Comparison of ENCODE assay signal across 23 cellular contexts in the genomic region with DNA sequence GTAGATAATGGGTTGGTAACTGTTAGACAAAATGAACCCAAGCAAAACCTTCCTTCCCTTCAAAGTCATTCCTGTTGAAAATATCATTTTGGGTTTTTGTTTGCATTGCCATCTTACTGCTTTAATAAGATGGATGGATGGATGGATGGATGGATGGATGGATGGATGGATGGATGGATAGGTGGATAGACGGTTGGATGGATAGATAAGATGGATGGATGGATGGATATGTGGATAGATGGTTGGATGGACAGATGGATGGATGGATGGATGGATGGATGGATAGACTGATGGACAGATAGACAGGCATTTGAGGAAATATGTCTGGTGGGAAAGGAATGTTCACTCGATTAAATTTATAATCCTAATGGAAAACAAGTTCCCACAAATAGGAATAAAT.
DNase-seq lines count a peak whose midpoint lies in the region; ATAC-seq and TF ChIP-seq lines count a peak whose summit lies in the region.
"Had no signal": no experiment of that assay in that cellular context is flagged by ENCODE, and none has a peak within 500 bp of the region (broad histone marks: within the 10 kb centered on the region; RNA-seq: fewer than 3 reads in every experiment).

No MANE protein-coding gene starts in this region.

- no peak overlapping the region for H3K18ac ChIP-seq in IMR-90 (ENCODE audit: low read depth, low read length)

- H3K27me3 Mint-ChIP-seq in dendritic cell treated with granulocyte-macrophage colony-stimulating factor and Interleukin-4, amounts not matched to agents 40 ng/mL and 50 ng/mL, for 4 days: peaks cover 4% of the 10 kb centered on the region
- peaks cover 3% of the 10 kb centered on the region for H3K27me3 Mint-ChIP-seq in activated CD4-positive, alpha-beta T cell treated with anti-CD3 and anti-CD28 coated beads, Interleukin-2, amount 10 ng/mL, durations not matched to agents 24 days and 14 days

- no peak overlapping the region for H4K8ac ChIP-seq in IMR-90 (ENCODE audit: low read depth in 2 of 2, low read length in 2 of 2)

- no peaks in the 10 kb centered on the region for H3K79me1 ChIP-seq in IMR-90 (ENCODE audit: low read depth in 1 of 2, low read length in 2 of 2)

- H4K20me1 ChIP-seq in IMR-90 (ENCODE audit: insufficient read depth, low read length): no peaks in the 10 kb centered on the region
- H4K20me1 ChIP-seq: BLaER1 had no signal

- ATAC-seq in IMR-90 (ENCODE audit: low read depth) (no peak), HG02642 (IDR thresholded peaks at IDR 0.05; ENCODE audit: poor library complexity, unreplicated experiment) (no peak)

- dilution Hi-C loops in IMR-90 (cut with HindIII; ENCODE audit: low sequenced_read_pairs, unreplicated experiment): no loop called here

- H3K9me1 ChIP-seq in IMR-90 (ENCODE audit: insufficient read depth, low read length): no peaks in the 10 kb centered on the region

- TF ChIP-seq POLR2A in IMR-90 (IDR thresholded peaks at IDR 0.05; ENCODE audit: low read depth, low read length): no peak

- POLR2A ChIA-PET in IMR-90 (lab: Charles Lee; ENCODE audit: unreplicated experiment): no interaction called here

- H3K23ac ChIP-seq in IMR-90 (ENCODE audit: low read depth, low read length): no peak overlapping the region

- H3K27me3 ChIP-seq in IMR-90 (ENCODE audit: control insufficient read depth, insufficient read depth, low read length): peaks cover 5% of the 10 kb centered on the region
- H3K27me3 ChIP-seq: BLaER1 had no signal

- WGBS in IMR-90 (ENCODE audit: extremely low coverage in 2 of 2, insufficient read length in 1 of 2), 2 experiments: 20% methylated on average over 1 of the region's 2 CpGs; no CpG with 5 or more reads in 1 of the 2 experiments

- H2BK15ac ChIP-seq in IMR-90 (ENCODE audit: low read depth, low read length): no peak overlapping the region

- H2BK5ac ChIP-seq in IMR-90 (ENCODE audit: low read depth, low read length, poor library complexity, severe bottlenecking): peak overlapping the region; percentile 44

- no TSS peak for BruUV-seq in IMR-90 (replicated peaks; lab: Mats Ljungman, UMichigan)

- DNase-seq in IMR-90: no peak
- no peak for DNase-seq in UCSD-AML1 (lab: John Stamatoyannopoulos, UW; ENCODE audit: unreplicated experiment)
- DNase-seq in activated CD4-positive, alpha-beta T cell treated with anti-CD3 and anti-CD28 coated beads, Interleukin-2, amount 50 U/mL, for 48 hours: no peak
- DNase-seq in activated CD4-positive, alpha-beta T cell treated with anti-CD3 and anti-CD28 coated beads, Interleukin-2, amount 10 ng/mL, durations not matched to agents 24 days and 14 days: no peak
- DNase-seq: 8988T; ACHN; BE2C; C1 segment of cervical spinal cord; CD4-positive, alpha-beta memory T cell; CD4-positive, CD25-positive, alpha-beta regulatory T cell; COR-L47; DMS 273 treated with DMSO at 0.1 percent for 48 hours; DMS153; DMS53; DMS79; EL; GDM1 had no signal

- in situ Hi-C loops in IMR-90 (cut with MboI; ENCODE audit: low sequenced_read_pairs): no loop called here

- H3K4me2 ChIP-seq in IMR-90 (ENCODE audit: low read depth, low read length): no peak overlapping the region
- H3K4me2 ChIP-seq: BLaER1 had no signal

- H2AK9ac ChIP-seq in IMR-90 (replicated peaks; ENCODE audit: low read depth, low read length, poor library complexity): no peak overlapping the region

- no peaks in the 10 kb centered on the region for H3K9me3 ChIP-seq in IMR-90 (ENCODE audit: control insufficient read depth, insufficient read depth, low read length)
- H3K9me3 ChIP-seq: BE2C, BLaER1 had no signal

- no peak overlapping the region for H2BK120ac ChIP-seq in IMR-90 (ENCODE audit: low read depth, low read length)

- H3K27ac Mint-ChIP-seq in dendritic cell treated with granulocyte-macrophage colony-stimulating factor and Interleukin-4, amounts not matched to agents 40 ng/mL and 50 ng/mL, for 4 days: peak overlapping the region; percentile 75
- no peak overlapping the region for H3K27ac Mint-ChIP-seq in activated CD4-positive, alpha-beta T cell treated with anti-CD3 and anti-CD28 coated beads, Interleukin-2, amount 10 ng/mL, durations not matched to agents 24 days and 14 days
- H3K27ac Mint-ChIP-seq: CD4-positive, alpha-beta memory T cell; CD8-positive, alpha-beta memory T cell had no signal

- H3K4me3 ChIP-seq in IMR-90 (ENCODE audit: insufficient read depth, low read depth, low read length): no peak overlapping the region
- H3K4me3 ChIP-seq: BLaER1 had no signal

- CTCF ChIA-PET in IMR-90 (lab: Yijun Ruan, JAX): no interaction called here

- H3K36me3 ChIP-seq in IMR-90 (ENCODE audit: control insufficient read depth, insufficient read depth, low read length): no peaks in the 10 kb centered on the region
- H3K36me3 ChIP-seq: BE2C, BLaER1 had no signal

- no peak overlapping the region for H3K4ac ChIP-seq in IMR-90 (ENCODE audit: low read depth, low read length)

- no peak overlapping the region for H2BK20ac ChIP-seq in IMR-90 (ENCODE audit: low read depth, low read length)

- H4K91ac ChIP-seq in IMR-90 (ENCODE audit: insufficient read depth, low read depth, low read length): no peak overlapping the region

- no peak overlapping the region for H3K4me3 Mint-ChIP-seq in dendritic cell treated with granulocyte-macrophage colony-stimulating factor and Interleukin-4, amounts not matched to agents 40 ng/mL and 50 ng/mL, for 4 days
- H3K4me3 Mint-ChIP-seq in activated CD4-positive, alpha-beta T cell treated with anti-CD3 and anti-CD28 coated beads, Interleukin-2, amount 10 ng/mL, durations not matched to agents 24 days and 14 days: no peak overlapping the region
- H3K4me3 Mint-ChIP-seq: CD14-positive monocyte; CD4-positive, alpha-beta memory T cell; CD4-positive, CD25-positive, alpha-beta regulatory T cell; CD8-positive, alpha-beta memory T cell had no signal

- no peak overlapping the region for H2AK5ac ChIP-seq in IMR-90 (ENCODE audit: low read depth, low read length)

- no peak overlapping the region for H3K56ac ChIP-seq in IMR-90 (ENCODE audit: extremely low read depth, insufficient read depth, low read length)

- no peak overlapping the region for H2AFZ ChIP-seq in IMR-90 (replicated peaks; ENCODE audit: low read length, poor library complexity)

- no peak overlapping the region for H3K9ac ChIP-seq in IMR-90 (ENCODE audit: low read depth, low read length)
- H3K9ac ChIP-seq: BLaER1 had no signal

- no peak for TF ChIP-seq RAD21 in IMR-90 (IDR thresholded peaks at IDR 0.05; ENCODE audit: low read length)

- intact Hi-C loops in IMR-90 (cut with micrococcal nuclease): loop anchor here (5.0 kb wide), 1 partner anchor 77 kb away; no protein-coding TSS in a partner anchor
- intact Hi-C loops in dendritic cell treated with granulocyte-macrophage colony-stimulating factor and Interleukin-4, amounts not matched to agents 40 ng/mL and 50 ng/mL, for 4 days (cut with micrococcal nuclease): loop anchor here (10.0 kb wide), 1 partner anchor 606 kb away; no protein-coding TSS in a partner anchor
- intact Hi-C loops in activated CD4-positive, alpha-beta T cell treated with anti-CD3 and anti-CD28 coated beads, Interleukin-2, amount 10 ng/mL, durations not matched to agents 24 days and 14 days (cut with micrococcal nuclease): no loop called here

- H3K36me3 Mint-ChIP-seq in dendritic cell treated with granulocyte-macrophage colony-stimulating factor and Interleukin-4, amounts not matched to agents 40 ng/mL and 50 ng/mL, for 4 days (ENCODE audit: low read depth): no peaks in the 10 kb centered on the region
- no peaks in the 10 kb centered on the region for H3K36me3 Mint-ChIP-seq in activated CD4-positive, alpha-beta T cell treated with anti-CD3 and anti-CD28 coated beads, Interleukin-2, amount 10 ng/mL, durations not matched to agents 24 days and 14 days (ENCODE audit: low read depth)
- H3K36me3 Mint-ChIP-seq: CD14-positive monocyte; CD4-positive, alpha-beta memory T cell; CD4-positive, CD25-positive, alpha-beta regulatory T cell; CD8-positive, alpha-beta memory T cell had no signal

- no peak for TF ChIP-seq CTCF in IMR-90 (conservative IDR thresholded peaks at IDR 0.05; ENCODE audit: low read depth, low read length)

- no peak overlapping the region for H3K14ac ChIP-seq in IMR-90 (replicated peaks; ENCODE audit: low read depth, low read length)

- no peaks in the 10 kb centered on the region for H3K4me1 ChIP-seq in IMR-90 (ENCODE audit: control insufficient read depth, insufficient read depth, low read length)
- H3K4me1 ChIP-seq: BE2C, BLaER1 had no signal

- H4K5ac ChIP-seq in IMR-90 (ENCODE audit: low read depth, low read length): no peak overlapping the region

- peaks cover 8% of the 10 kb centered on the region for H3K9me3 Mint-ChIP-seq in dendritic cell treated with granulocyte-macrophage colony-stimulating factor and Interleukin-4, amounts not matched to agents 40 ng/mL and 50 ng/mL, for 4 days
- peaks cover 5% of the 10 kb centered on the region for H3K9me3 Mint-ChIP-seq in activated CD4-positive, alpha-beta T cell treated with anti-CD3 and anti-CD28 coated beads, Interleukin-2, amount 10 ng/mL, durations not matched to agents 24 days and 14 days

- peaks cover 37% of the 10 kb centered on the region for H3K4me1 Mint-ChIP-seq in dendritic cell treated with granulocyte-macrophage colony-stimulating factor and Interleukin-4, amounts not matched to agents 40 ng/mL and 50 ng/mL, for 4 days (ENCODE audit: low read depth)
- no peaks in the 10 kb centered on the region for H3K4me1 Mint-ChIP-seq in activated CD4-positive, alpha-beta T cell treated with anti-CD3 and anti-CD28 coated beads, Interleukin-2, amount 10 ng/mL, durations not matched to agents 24 days and 14 days
- H3K4me1 Mint-ChIP-seq: CD4-positive, alpha-beta memory T cell; CD4-positive, CD25-positive, alpha-beta regulatory T cell had no signal

- H3K27ac ChIP-seq in IMR-90 (ENCODE audit: insufficient read depth, low read length) (no peak overlapping the region), angular gyrus (ENCODE audit: low read depth, low read length) (peak overlapping the region; percentile 13)
- H3K27ac ChIP-seq: BLaER1 had no signal

TF ChIP-seq in IMR-90, 13 proteins besides CTCF, POLR2A, EP300 and RAD21 (continues in another document):
- no peak for TF ChIP-seq FOS (IDR thresholded peaks at IDR 0.05; ENCODE audit: low read depth, low read length)
- TF ChIP-seq RFX5 (IDR thresholded peaks at IDR 0.05; ENCODE audit: low read depth, low read length): no peak
- TF ChIP-seq MAZ (IDR thresholded peaks at IDR 0.05; ENCODE audit: borderline replicate concordance, low read depth, low read length): no peak
- no peak for TF ChIP-seq RCOR1 (IDR thresholded peaks at IDR 0.05; ENCODE audit: insufficient replicate concordance, low read length)
- TF ChIP-seq CHD1 (IDR thresholded peaks at IDR 0.05; ENCODE audit: low read depth, low read length): no peak
